10 cellular contexts compared by ENCODE assay signal in the genomic region with DNA sequence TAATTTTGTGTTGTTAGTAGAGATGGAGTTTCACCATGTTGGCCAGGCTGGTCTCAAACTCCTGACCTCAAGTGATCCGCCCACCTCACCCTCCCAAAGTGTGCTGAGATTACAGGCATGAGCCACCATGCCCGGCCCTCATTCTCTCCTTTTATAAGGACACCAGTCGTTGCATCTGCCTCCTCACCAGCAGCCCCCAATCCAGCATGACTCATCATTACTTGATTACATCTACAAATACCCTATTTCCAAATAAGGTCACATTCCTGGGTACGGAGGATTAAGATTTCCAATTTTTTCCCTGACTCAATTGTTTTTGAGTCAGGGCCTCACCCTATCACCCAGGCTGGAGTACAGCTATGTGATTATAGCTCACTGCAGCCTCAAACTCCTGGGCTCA. TPM values are rescaled to one million over a fixed set of nuclear protein-coding genes. Genes with fewer than 3 reads are reported as not detected.
A peak's percentile ranks its signal among the peaks of the same experiment; 100 is the strongest.
DNase-seq lines count a peak whose midpoint lies in the region; ATAC-seq, FAIRE-seq and TF ChIP-seq lines count a peak whose summit lies in the region.
"Not testable (repeated sequence)": the region's sequence is repeated elsewhere in the genome, so short reads cannot be mapped to it uniquely, and the experiment has no call there.
"Had no signal": no experiment of that assay in that cellular context is flagged by ENCODE, and none has a peak within 500 bp of the region (broad histone marks: within the 10 kb centered on the region; RNA-seq: fewer than 3 reads in every experiment).

No MANE protein-coding gene starts in this region.

- H3K4ac ChIP-seq in mesendoderm (ENCODE audit: low read depth, low read length) = not testable (repeated sequence)

- H3K9me1 ChIP-seq in K562 (ENCODE audit: control insufficient read depth, insufficient read depth, low read length) = not testable (repeated sequence)

- DNase-seq in BJ (ENCODE audit: low read depth) = peak; percentile 10
- peak; percentile 15 for DNase-seq in NB4 (ENCODE audit: low read depth)
- peak; percentile 18 for DNase-seq in SW480 (ENCODE audit: low spot score)
- not testable (repeated sequence) for DNase-seq in K562 (ENCODE audit: extremely low read depth in 1 of 4, low spot score in 3 of 4)
- peak; percentile 70 for DNase-seq in fibroblast of mammary gland (ENCODE audit: low read depth)
- peak; percentile 39 for DNase-seq in mesendoderm

- WGBS in K562 (ENCODE audit: insufficient coverage, low coverage, missing lambda C conversion rate) = 33% methylated on average over 4 of the region's 4 CpGs
- no CpG with 5 or more reads among the region's 4 CpGs for WGBS in mesendoderm (ENCODE audit: extremely low coverage, insufficient coverage, low lambda C conversion rate)

- H3K79me2 ChIP-seq in K562 (ENCODE audit: control insufficient read depth, insufficient read depth, low read length); mesendoderm (ENCODE audit: control insufficient read depth, insufficient read depth, low read length): not testable (repeated sequence)

- not testable (repeated sequence) for H3K4me3 ChIP-seq in BJ (ENCODE audit: low read depth, low read length); HEK293 (ENCODE audit: low read depth, low read length); NB4 (ENCODE audit: low read depth, low read length); K562; fibroblast of mammary gland (ENCODE audit: control insufficient read depth, low read depth, low read length); mesendoderm (ENCODE audit: low read length)

- H3K23ac ChIP-seq in mesendoderm (ENCODE audit: low read length) = not testable (repeated sequence)

- not testable (repeated sequence) for H3K4me1 ChIP-seq in HEK293 (ENCODE audit: control insufficient read depth, insufficient read depth, low read length); K562 (replicated peaks in 1 of 2; ENCODE audit: control insufficient read depth in 2 of 2, insufficient read depth in 2 of 2, low read length in 2 of 2); mesendoderm (ENCODE audit: control insufficient read depth, low read depth, low read length)

- not testable (repeated sequence) for H4K8ac ChIP-seq in mesendoderm (ENCODE audit: low read depth, low read length)

- TF ChIP-seq CTCF in BJ (IDR thresholded peaks at IDR 0.05; ENCODE audit: insufficient read depth, low read depth, low read length); HEK293 (tag by site-specific recombination; IDR thresholded peaks at IDR 0.05); NB4 (IDR thresholded peaks at IDR 0.05; ENCODE audit: low read depth, low read length); K562 (IDR thresholded peaks at IDR 0.05 in 2 of 3, conservative IDR thresholded peaks at IDR 0.05 in 1 of 3; ENCODE audit: insufficient read depth in 2 of 3, low read depth in 1 of 3, low read length in 3 of 3); fibroblast of mammary gland (conservative IDR thresholded peaks at IDR 0.05; ENCODE audit: control insufficient read depth, insufficient read depth, low read depth, low read length): not testable (repeated sequence)

- not testable (repeated sequence) for H3K27me3 ChIP-seq in BJ (ENCODE audit: control insufficient read depth, insufficient read depth, low read length); K562 (ENCODE audit: control insufficient read depth in 2 of 2, insufficient read depth in 2 of 2, low read length in 2 of 2); mesendoderm (ENCODE audit: insufficient read depth, low read length, poor library complexity)

- not testable (repeated sequence) for H3K18ac ChIP-seq in mesendoderm (ENCODE audit: low read length)

- H3K56ac ChIP-seq in mesendoderm (ENCODE audit: low read length) = not testable (repeated sequence)

- in situ Hi-C loops in K562 (cut with MboI) = not testable (repeated sequence)

- H3K27ac ChIP-seq in HEK293 (ENCODE audit: extremely low read depth, low read depth, low read length); K562 (ENCODE audit: extremely low read depth, low read depth, low read length); mesendoderm (ENCODE audit: low read depth, low read length): not testable (repeated sequence)

- CTCF ChIA-PET in BJ (lab: Yijun Ruan, JAX) = interaction anchor here (0.6 kb wide), 1 partner anchor 149 kb away, joined by 5 read pairs; no protein-coding TSS in a partner anchor
- CTCF ChIA-PET in HEK293 (lab: Yijun Ruan, JAX); K562 (lab: Yijun Ruan, JAX; ENCODE audit: low intra/inter-chr PET ratio): not testable (repeated sequence)

- not testable (repeated sequence) for H4K5ac ChIP-seq in mesendoderm (ENCODE audit: low read length)

- TF ChIP-seq EP300 in K562 (IDR thresholded peaks at IDR 0.05; ENCODE audit: low read length) = not testable (repeated sequence)

- not testable (repeated sequence) for FAIRE-seq in K562 (lab: Jason Lieb, UNC)

- H2BK5ac ChIP-seq in mesendoderm (ENCODE audit: low read length) = not testable (repeated sequence)

- not testable (repeated sequence) for H3K9ac ChIP-seq in K562 (ENCODE audit: insufficient read depth in 1 of 2, low read depth in 2 of 2, low read length in 2 of 2); mesendoderm (ENCODE audit: low read length)

- not testable (repeated sequence) for TF ChIP-seq POLR2A in NB4 (IDR thresholded peaks at IDR 0.05; ENCODE audit: extremely low read depth, insufficient read length); K562 (conservative IDR thresholded peaks at IDR 0.05)

- BruUV-seq in K562 (replicated peaks; lab: Mats Ljungman, UMichigan) = not testable (repeated sequence)

- H2BK15ac ChIP-seq in mesendoderm (replicated peaks; ENCODE audit: low read depth) = not testable (repeated sequence)

- H3K36me3 ChIP-seq in BJ (ENCODE audit: control insufficient read depth, insufficient read depth, low read length); HEK293 (ENCODE audit: control insufficient read depth in 2 of 2, insufficient read depth in 1 of 2, low read length in 2 of 2); K562 (ENCODE audit: control insufficient read depth, insufficient read depth, low read length); mesendoderm (ENCODE audit: control insufficient read depth, insufficient read depth, low read length): not testable (repeated sequence)

- not testable (repeated sequence) for H4K20me1 ChIP-seq in K562 (replicated peaks; ENCODE audit: control insufficient read depth, insufficient read depth, low read length)

- H2BK120ac ChIP-seq in mesendoderm (ENCODE audit: low read depth, low read length) = not testable (repeated sequence)

- not testable (repeated sequence) for H2AFZ ChIP-seq in K562 (ENCODE audit: low read depth, low read length)

- POLR2A ChIA-PET in BJ (lab: Charles Lee); HEK293 (lab: Yijun Ruan, JAX); K562 (lab: Yijun Ruan, JAX): not testable (repeated sequence)

- not testable (repeated sequence) for ATAC-seq in K562

- TF ChIP-seq RAD21 in K562 (CRISPR knock-in tag; conservative IDR thresholded peaks at IDR 0.05 in 1 of 2, IDR thresholded peaks at IDR 0.05 in 1 of 2) = not testable (repeated sequence)

- H3K79me1 ChIP-seq in mesendoderm (ENCODE audit: low read length) = not testable (repeated sequence)

- intact Hi-C loops in K562 (cut with micrococcal nuclease) = not testable (repeated sequence)

- not testable (repeated sequence) for H3K4me2 ChIP-seq in K562 (ENCODE audit: insufficient read depth, low read length); mesendoderm (ENCODE audit: low read length)

- H2AK5ac ChIP-seq in mesendoderm (ENCODE audit: low read length) = not testable (repeated sequence)

- not testable (repeated sequence) for H3K9me3 ChIP-seq in HEK293 (ENCODE audit: control insufficient read depth, insufficient read depth, low read depth, low read length); K562 (replicated peaks; ENCODE audit: control insufficient read depth, insufficient read depth, low read depth, low read length)

TF ChIP-seq in HEK293, 187 proteins besides CTCF, POLR2A, EP300 and RAD21 (continues in another document):
- 0 out of 2 replicates have a peak, but pooled peaks have one; percentile 36 for TF ChIP-seq ZFHX2 (tag by site-specific recombination; conservative IDR thresholded peaks at IDR 0.05)

TF ChIP-seq in K562, 482 proteins besides CTCF, POLR2A, EP300 and RAD21 (continues in another document):
- peak; percentile 18; the same call in 1 of the 2 replicates for TF ChIP-seq FOSL1 (tag; conservative IDR thresholded peaks at IDR 0.05)
- TF ChIP-seq JUND (IDR thresholded peaks at IDR 0.05; ENCODE audit: borderline replicate concordance, low read depth, low read length) = 0 out of 2 replicates have a peak, but pooled peaks have one; percentile 9
- not testable (repeated sequence) for TF ChIP-seq JUND (tag; IDR thresholded peaks at IDR 0.05; ENCODE audit: borderline replicate concordance, low read depth, low read length)
- TF ChIP-seq MAFG (tag; conservative IDR thresholded peaks at IDR 0.05) = peak; percentile 63
- TF ChIP-seq NFE2 (IDR thresholded peaks at IDR 0.05; ENCODE audit: low read depth) = peak; percentile 57

RNA-seq across cellular contexts. Expression of a gene that starts 49.8 kb away (rescaled TPM):
- polyA plus RNA-seq in BJ (2011; rRNA removed) (not detected in 2 replicates), K562 (2011; rRNA removed) (not detected in 2 replicates), K562 (2014; fragmentation: Illumina TruSeq; extraction: Trizol) (not detected in 2 replicates), K562 (2014; fragmentation: Nextera tagmentation; extraction: Ambion mirVana) (not detected), K562 (2014; rRNA removed) (not detected in 2 replicates)
- polyA minus RNA-seq in BJ (2011; rRNA and poly(A)+ RNA removed) = not detected in 2 replicates
- total RNA-seq in K562 (2011; cell fraction: chromatin; rRNA removed; ENCODE audit: low replicate concordance) = not detected in 2 replicates
- total RNA-seq in K562 (2011; cell fraction: nucleolus; rRNA removed) = not detected in 2 replicates
- not detected in 2 replicates for total RNA-seq in K562 (2011; cell fraction: nucleoplasm; rRNA removed)
- total RNA-seq in K562 (2014; rRNA removed) (not detected in 2 replicates), K562 (2014; rRNA removed; fragmentation: Illumina TruSeq; extraction: Trizol) (not detected in 2 replicates), K562 (2015; rRNA removed; fragmentation: Illumina TruSeq; extraction: Trizol) (not detected in 2 replicates), K562 (2021) (not detected in 2 replicates)
- polyA plus RNA-seq in K562 (2011; cell fraction: cytosol; rRNA removed) = not detected in 2 replicates
- not detected in 2 replicates for polyA plus RNA-seq in K562 (2011; cell fraction: nucleus; rRNA removed)
- not detected in 2 replicates for polyA plus RNA-seq in K562 (2012)
- polyA minus RNA-seq in K562 (2011; rRNA and poly(A)+ RNA removed) = not detected in 2 replicates
- polyA minus RNA-seq in K562 (2011; cell fraction: cytosol; rRNA and poly(A)+ RNA removed) = not detected in 2 replicates
- not detected in 2 replicates for polyA minus RNA-seq in K562 (2011; cell fraction: nucleus; rRNA and poly(A)+ RNA removed)
- polyA plus RNA-seq in mesendoderm (2013, experiment 1 of 2) = not detected
- not detected for polyA plus RNA-seq in mesendoderm (2013, experiment 2 of 2)
- total RNA-seq: CD4-positive, CD25-positive, alpha-beta regulatory T cell; GM12878; SK-MEL-5 had no signal
- polyA plus RNA-seq: CD4-positive, CD25-positive, alpha-beta regulatory T cell; GM12878 had no signal
